Comparison of ENCODE assay signal across 31 cellular contexts in the genomic region with DNA sequence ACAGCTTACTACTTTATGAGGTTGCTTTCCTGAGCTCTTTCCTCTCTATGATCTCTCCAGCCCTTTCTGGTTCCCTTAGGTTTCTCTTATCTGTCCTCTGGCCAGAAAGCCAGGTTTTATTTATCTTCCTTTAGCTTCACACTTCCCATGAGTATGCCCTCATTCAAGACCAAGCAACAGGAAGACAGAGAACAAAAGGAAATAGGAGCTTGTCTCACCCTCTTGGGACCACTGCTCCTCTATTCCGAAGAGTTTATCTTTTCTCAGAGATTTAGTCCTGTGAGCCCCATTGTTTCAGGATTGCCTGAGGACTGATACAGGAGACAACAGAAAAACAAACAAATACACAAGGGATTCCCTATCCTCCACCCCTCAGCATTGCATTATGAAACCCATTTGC.
DNase-seq lines count a peak whose midpoint lies in the region; TF ChIP-seq lines count a peak whose summit lies in the region.
"Had no signal": no experiment of that assay in that cellular context is flagged by ENCODE, and none has a peak within 500 bp of the region (broad histone marks: within the 10 kb centered on the region; RNA-seq: fewer than 3 reads in every experiment).

No MANE protein-coding gene starts in this region.

- H3K27ac Mint-ChIP-seq in type B pancreatic cell (peak overlapping the region; percentile 52), CD14-positive monocyte (no peak overlapping the region)
- H3K27ac Mint-ChIP-seq: activated CD4-positive, alpha-beta T cell treated with anti-CD3 and anti-CD28 coated beads, Interleukin-2, amount 10 ng/mL, durations not matched to agents 7 days and 5 days; activated CD8-positive, alpha-beta memory T cell treated with anti-CD3 and anti-CD28 coated beads, Interleukin-2, amount 10 ng/mL, durations not matched to agents 7 days and 5 days; activated naive CD4-positive, alpha-beta T cell treated with anti-CD3 and anti-CD28 coated beads, Interleukin-2, amount 10 ng/mL, durations not matched to agents 7 days and 5 days; activated T-helper 1 cell treated with anti-CD3 and anti-CD28 coated beads, Interleukin-12 subunit alpha, Interleukin-12 subunit beta, Interleukin-2, Interleukin-4 antibody, amounts not matched to agents 30 ng/mL and 10 ng/mL and 1 ng/mL, durations not matched to agents 14 hours and 24 hours and 36 hours; HFFc6; stimulated activated effector memory CD8-positive, alpha-beta T cell treated with anti-CD3 and anti-CD28 coated beads, Interleukin-12 subunit alpha, Interleukin-12 subunit beta, amount 100 ng/mL, for 72 hours had no signal

- no peaks in the 10 kb centered on the region for H3K9me2 ChIP-seq in hepatocyte (replicated peaks; ENCODE audit: insufficient read depth)

- H2AFZ ChIP-seq in hepatocyte = no peak overlapping the region

- intact Hi-C loops in CD14-positive monocyte (cut with micrococcal nuclease) = no loop called here

- H3K9me3 ChIP-seq in hepatocyte (ENCODE audit: low read depth) = no peaks in the 10 kb centered on the region
- H3K9me3 ChIP-seq: lower lobe of right lung, right lobe of liver had no signal

- peak overlapping the region; percentile 66 for H3K4me3 Mint-ChIP-seq in type B pancreatic cell
- no peak overlapping the region for H3K4me3 Mint-ChIP-seq in CD14-positive monocyte
- H3K4me3 Mint-ChIP-seq: activated CD4-positive, alpha-beta T cell treated with anti-CD3 and anti-CD28 coated beads, Interleukin-2, amount 10 ng/mL, durations not matched to agents 7 days and 5 days; activated CD8-positive, alpha-beta memory T cell treated with anti-CD3 and anti-CD28 coated beads, Interleukin-2, amount 10 ng/mL, durations not matched to agents 7 days and 5 days; activated naive CD4-positive, alpha-beta T cell treated with anti-CD3 and anti-CD28 coated beads, Interleukin-2, amount 10 ng/mL, durations not matched to agents 7 days and 5 days; activated T-helper 1 cell treated with anti-CD3 and anti-CD28 coated beads, Interleukin-12 subunit alpha, Interleukin-12 subunit beta, Interleukin-2, Interleukin-4 antibody, amounts not matched to agents 30 ng/mL and 10 ng/mL and 1 ng/mL, durations not matched to agents 14 hours and 24 hours and 36 hours; HFFc6; neural crest cell; stimulated activated effector memory CD8-positive, alpha-beta T cell treated with anti-CD3 and anti-CD28 coated beads, Interleukin-12 subunit alpha, Interleukin-12 subunit beta, amount 100 ng/mL, for 72 hours had no signal

- no peaks in the 10 kb centered on the region for H3K36me3 ChIP-seq in hepatocyte (replicated peaks; ENCODE audit: insufficient read depth, low read depth)
- H3K36me3 ChIP-seq: brain microvascular endothelial cell, lower lobe of right lung, right lobe of liver, WERI-Rb-1 had no signal

- peak overlapping the region; percentile 33 for H3K4me2 ChIP-seq in hepatocyte

- H3K27me3 Mint-ChIP-seq in type B pancreatic cell (no peaks in the 10 kb centered on the region), CD14-positive monocyte (ENCODE audit: low read depth in 3 of 3) (peaks cover 0 to 1% (median 0%) of the 10 kb centered on the region in 3 donors)
- H3K27me3 Mint-ChIP-seq: activated CD4-positive, alpha-beta T cell treated with anti-CD3 and anti-CD28 coated beads, Interleukin-2, amount 10 ng/mL, durations not matched to agents 7 days and 5 days; activated CD8-positive, alpha-beta memory T cell treated with anti-CD3 and anti-CD28 coated beads, Interleukin-2, amount 10 ng/mL, durations not matched to agents 7 days and 5 days; activated naive CD4-positive, alpha-beta T cell treated with anti-CD3 and anti-CD28 coated beads, Interleukin-2, amount 10 ng/mL, durations not matched to agents 7 days and 5 days had no signal

- H3K4me1 Mint-ChIP-seq in type B pancreatic cell (ENCODE audit: unreplicated experiment) (peaks cover 26% of the 10 kb centered on the region), CD14-positive monocyte (peaks cover 4% of the 10 kb centered on the region)
- H3K4me1 Mint-ChIP-seq: stimulated activated effector memory CD8-positive, alpha-beta T cell treated with anti-CD3 and anti-CD28 coated beads, Interleukin-12 subunit alpha, Interleukin-12 subunit beta, amount 100 ng/mL, for 72 hours had no signal

- no peaks in the 10 kb centered on the region for H3K27me3 ChIP-seq in hepatocyte
- H3K27me3 ChIP-seq: brain microvascular endothelial cell, dorsolateral prefrontal cortex, right lobe of liver had no signal

- peak overlapping the region; percentile 44 for H3K27ac ChIP-seq in hepatocyte
- H3K27ac ChIP-seq: brain microvascular endothelial cell, dorsolateral prefrontal cortex, HL-60, lower lobe of right lung, right lobe of liver, WERI-Rb-1 had no signal

- H3K36me3 Mint-ChIP-seq in type B pancreatic cell (no peaks in the 10 kb centered on the region), CD14-positive monocyte (no peaks in the 10 kb centered on the region)
- H3K36me3 Mint-ChIP-seq: activated CD8-positive, alpha-beta memory T cell treated with anti-CD3 and anti-CD28 coated beads, Interleukin-2, amount 10 ng/mL, durations not matched to agents 7 days and 5 days; activated naive CD4-positive, alpha-beta T cell treated with anti-CD3 and anti-CD28 coated beads, Interleukin-2, amount 10 ng/mL, durations not matched to agents 7 days and 5 days; CD4-positive, CD25-positive, alpha-beta regulatory T cell; stimulated activated effector memory CD8-positive, alpha-beta T cell treated with anti-CD3 and anti-CD28 coated beads, Interleukin-12 subunit alpha, Interleukin-12 subunit beta, amount 100 ng/mL, for 72 hours had no signal

- TF ChIP-seq CTCF in hepatocyte (IDR thresholded peaks at IDR 0.05; ENCODE audit: poor library complexity) = no peak
- TF ChIP-seq CTCF in type B pancreatic cell (conservative IDR thresholded peaks at IDR 0.05) = no peak
- TF ChIP-seq CTCF in CD14-positive monocyte (IDR thresholded peaks at IDR 0.05) = no peak

- H3K9me3 Mint-ChIP-seq in type B pancreatic cell (no peaks in the 10 kb centered on the region), CD14-positive monocyte (no peaks in the 10 kb centered on the region)
- H3K9me3 Mint-ChIP-seq: activated CD4-positive, alpha-beta T cell treated with anti-CD3 and anti-CD28 coated beads, Interleukin-2, amount 10 ng/mL, durations not matched to agents 7 days and 5 days; activated naive CD4-positive, alpha-beta T cell treated with anti-CD3 and anti-CD28 coated beads, Interleukin-2, amount 10 ng/mL, durations not matched to agents 7 days and 5 days; activated T-helper 1 cell treated with anti-CD3 and anti-CD28 coated beads, Interleukin-12 subunit alpha, Interleukin-12 subunit beta, Interleukin-2, Interleukin-4 antibody, amounts not matched to agents 30 ng/mL and 10 ng/mL and 1 ng/mL, durations not matched to agents 14 hours and 24 hours and 36 hours; HFFc6; neural crest cell; stimulated activated effector memory CD8-positive, alpha-beta T cell treated with anti-CD3 and anti-CD28 coated beads, Interleukin-12 subunit alpha, Interleukin-12 subunit beta, amount 100 ng/mL, for 72 hours had no signal

- no peak overlapping the region for H3K4me3 ChIP-seq in hepatocyte
- H3K4me3 ChIP-seq: dorsolateral prefrontal cortex, lower lobe of right lung, right lobe of liver had no signal

- H3K4me1 ChIP-seq in hepatocyte (ENCODE audit: insufficient read depth) = peaks cover 26% of the 10 kb centered on the region
- H3K4me1 ChIP-seq: right lobe of liver had no signal

- DNase-seq in DMS153 treated with DMSO at 0.1 percent for 48 hours (lab: John Stamatoyannopoulos, UW; ENCODE audit: unreplicated experiment) (peak; percentile 26), DMS153 (lab: John Stamatoyannopoulos, UW) (no peak), NCI-H345 (lab: John Stamatoyannopoulos, UW) (peak; percentile 71), hepatocyte (ENCODE audit: low spot score) (no peak), type B pancreatic cell (ENCODE audit: extremely low spot score, unreplicated experiment) (no peak), NAMALWA (ENCODE audit: low spot score) (no peak), CD14-positive monocyte (ENCODE audit: low spot score) (no peak), NCI-H2171 treated with DMSO at 0.1 percent for 48 hours (lab: John Stamatoyannopoulos, UW) (no peak)
- DNase-seq: 8988T; activated CD4-positive, alpha-beta T cell treated with anti-CD3 and anti-CD28 coated beads, Interleukin-2, amount 10 ng/mL, durations not matched to agents 7 days and 5 days; activated CD8-positive, alpha-beta memory T cell treated with anti-CD3 and anti-CD28 coated beads, Interleukin-2, amount 10 ng/mL, durations not matched to agents 7 days and 5 days; activated naive CD4-positive, alpha-beta T cell treated with anti-CD3 and anti-CD28 coated beads, Interleukin-2, amount 10 ng/mL, durations not matched to agents 7 days and 5 days; brain microvascular endothelial cell; CD4-positive, CD25-positive, alpha-beta regulatory T cell; dorsolateral prefrontal cortex; HFFc6; lower lobe of right lung; NCI-H1048; NCI-H2029; NCI-H524; right lobe of liver; SHP77; stimulated activated CD4-positive, alpha-beta T cell treated with anti-CD3 and anti-CD28 coated beads, Interleukin-12 subunit alpha, Interleukin-12 subunit beta, amount 100 ng/mL, for 4 hours; stimulated activated CD4-positive, alpha-beta T cell treated with anti-CD3 and anti-CD28 coated beads, Interleukin-4, amount 100 ng/mL, for 24 hours; substantia nigra; T-helper 9 cell; WERI-Rb-1 had no signal

- 4% methylated on average over 1 of the region's 1 CpG for WGBS in hepatocyte (ENCODE audit: low lambda C conversion rate, missing lambda C conversion rate)

- H4K20me1 ChIP-seq in hepatocyte (ENCODE audit: insufficient read depth, poor library complexity, severe bottlenecking) = no peaks in the 10 kb centered on the region

- H3K79me2 ChIP-seq in hepatocyte = peaks cover 5% of the 10 kb centered on the region

Comparison
In these comparisons a context has a peak if more than half of its experiments do, and no peak if none do; other contexts are left out.
1. DNase-seq: peak in DMS153 treated with DMSO at 0.1 percent for 48 hours (single experiment) and NCI-H345 (single experiment); none in DMS153 (single experiment), hepatocyte (single experiment), type B pancreatic cell (single experiment), NAMALWA (single experiment), CD14-positive monocyte (single experiment) and NCI-H2171 treated with DMSO at 0.1 percent for 48 hours (single experiment).